In genomic region chr18:12307871-12308385, GRCh38 we compare ENCODE assay signal across 8 cellular contexts. TPM values are rescaled to one million over a fixed set of nuclear protein-coding genes. Genes with fewer than 3 reads are reported as not detected.
DNase-seq lines count a peak whose midpoint lies in the region; ATAC-seq and TF ChIP-seq lines count a peak whose summit lies in the region.

TUBB6 (plus strand) TSS chr18:12308241; CDS start chr18:12308293, 52 bp downstream.

- in situ Hi-C loops in transverse colon (cut with MboI; ENCODE audit: low pct_ligation_motif_present in 1 of 4, low pct_unique_long_range_greater_than_20kb in 1 of 4, low sequenced_read_pairs in 3 of 4) = no loop called here

- intact Hi-C loops in transverse colon (cut with DNase I; ENCODE audit: low total_unique reads) = loop anchor here (1.0 to 2.0 kb wide), 2 partner anchors 20 to 29 kb away; no protein-coding TSS in a partner anchor

- H3K4me1 Mint-ChIP-seq in T-cell = peaks cover 12 to 16% (median 15%) of the 10 kb centered on the region in 3 donors
- peaks cover 45% of the 10 kb centered on the region for H3K4me1 Mint-ChIP-seq in endothelial cell (ENCODE audit: unreplicated experiment)
- H3K4me1 Mint-ChIP-seq in mesothelial cell of epicardium = peaks cover 27% of the 10 kb centered on the region

- H3K9me3 ChIP-seq in transverse colon = peaks cover 4 to 5% of the 10 kb centered on the region in 2 donors

- H3K36me3 ChIP-seq in transverse colon = peaks cover 0 to 10% (median 3%) of the 10 kb centered on the region in 4 donors

- H3K27me3 Mint-ChIP-seq in T-cell = peaks cover 42 to 52% of the 10 kb centered on the region in 2 donors
- H3K27me3 Mint-ChIP-seq in endothelial cell (ENCODE audit: unreplicated experiment) = peaks cover 16% of the 10 kb centered on the region
- peaks cover 32% of the 10 kb centered on the region for H3K27me3 Mint-ChIP-seq in mesothelial cell of epicardium (ENCODE audit: low read depth)

- CTCF ChIA-PET in T-cell (lab: Charles Lee) = no interaction called here

- ATAC-seq in HG03571 (IDR thresholded peaks at IDR 0.05; ENCODE audit: unreplicated experiment) = peak; percentile 53
- peak; percentile 9 to 31 (median 26) for ATAC-seq in T-cell (replicated peaks in 1 of 4)

- peaks cover 52% of the 10 kb centered on the region for H3K27me3 ChIP-seq in transverse colon

- H3K4me1 ChIP-seq in transverse colon = peaks cover 0 to 39% (median 12%) of the 10 kb centered on the region in 4 donors

- WGBS in transverse colon (ENCODE audit: low coverage in 1 of 2), 2 donors = 0% methylated on average over 14 of the region's 76 CpGs; no CpG with 5 or more reads in 1 of the 2 donors

- POLR2A ChIA-PET in T-cell (lab: Charles Lee) = no interaction called here

- H3K4me3 Mint-ChIP-seq in T-cell (peak within 1 kb of the TSS; percentile 71 to 82 (median 79)), endothelial cell (ENCODE audit: unreplicated experiment) (peak within 1 kb of the TSS; percentile 93), mesothelial cell of epicardium (peak within 1 kb of the TSS; percentile 81)

- peak within 1 kb of the TSS; percentile 93 to 99 (median 94) for H3K27ac ChIP-seq in transverse colon

- no peak for TF ChIP-seq EP300 in transverse colon (IDR thresholded peaks at IDR 0.05; ENCODE audit: low read depth)

- DNase-seq in EL (peak; percentile 89), GM20000 (ENCODE audit: low spot score) (peak; percentile 97), T-cell (no peak), endothelial cell (ENCODE audit: low spot score) (peak; percentile 82), mesothelial cell of epicardium (ENCODE audit: low spot score in 2 of 2, unreplicated experiment in 2 of 2) (peak; percentile 42 to 65), transverse colon (peak; percentile 64), NCI-H2107 (lab: John Stamatoyannopoulos, UW) (no peak)

- peak within 1 kb of the TSS; percentile 37 to 76 (median 70) for H3K4me3 ChIP-seq in transverse colon

- TF ChIP-seq POLR2A in transverse colon (IDR thresholded peaks at IDR 0.05) = peak; percentile 22

- H3K27ac Mint-ChIP-seq in T-cell (no peak within 1 kb of the TSS), endothelial cell (ENCODE audit: unreplicated experiment) (peak within 1 kb of the TSS; percentile 77), mesothelial cell of epicardium (peak within 1 kb of the TSS; percentile 89)

- H3K36me3 Mint-ChIP-seq in T-cell = peaks cover 4% of the 10 kb centered on the region
- H3K36me3 Mint-ChIP-seq in endothelial cell (ENCODE audit: low read depth, unreplicated experiment) = peaks cover 34% of the 10 kb centered on the region
- H3K36me3 Mint-ChIP-seq in mesothelial cell of epicardium = peaks cover 22% of the 10 kb centered on the region

- peaks cover 0 to 7% (median 3%) of the 10 kb centered on the region in 3 donors for H3K9me3 Mint-ChIP-seq in T-cell
- no peaks in the 10 kb centered on the region for H3K9me3 Mint-ChIP-seq in endothelial cell (ENCODE audit: unreplicated experiment)
- H3K9me3 Mint-ChIP-seq in mesothelial cell of epicardium = peaks cover 6% of the 10 kb centered on the region

- TF ChIP-seq CTCF in GM20000 (IDR thresholded peaks at IDR 0.05; ENCODE audit: extremely low read depth, missing control alignments) = no peak
- no peak for TF ChIP-seq CTCF in endothelial cell (IDR thresholded peaks at IDR 0.05; ENCODE audit: unreplicated experiment)
- no peak for TF ChIP-seq CTCF in mesothelial cell of epicardium (IDR thresholded peaks at IDR 0.05; ENCODE audit: unreplicated experiment)
- TF ChIP-seq CTCF in transverse colon (IDR thresholded peaks at IDR 0.05) = no peak

RNA-seq across cellular contexts. Expression of gene TUBB6, which starts in this region (rescaled TPM):
- total RNA-seq in T-cell = 1 to 10 TPM in 2 of 5 donors, under 1 TPM in 3; 0.40 to 4.9 (median 0.96) TPM
- 301 TPM for total RNA-seq in endothelial cell (ENCODE audit: unreplicated experiment)
- 53.1 to 57.5 TPM (median 55.0 TPM) in 3 replicates for total RNA-seq in mesothelial cell of epicardium
- total RNA-seq in transverse colon = 100 to 1,000 TPM in 2 of 4 donors, 10 to 100 TPM in 2; 61.0 to 164 (median 108) TPM

Comparison
In these comparisons a context has a peak if more than half of its experiments do, and no peak if none do; other contexts are left out.
1. DNase-seq: peak in EL (single experiment), GM20000 (single experiment), endothelial cell (single experiment), mesothelial cell of epicardium (2 of 2) and transverse colon (single experiment); none in T-cell (0 of 34) and NCI-H2107 (single experiment).
2. H3K27ac Mint-ChIP-seq: peak in endothelial cell (single experiment) and mesothelial cell of epicardium (single experiment); none in T-cell (0 of 2).
3. Peak in every context shown above with its lines, with median percentiles within 50 percentile points of each other: H3K4me3 Mint-ChIP-seq.